In the genomic region with DNA sequence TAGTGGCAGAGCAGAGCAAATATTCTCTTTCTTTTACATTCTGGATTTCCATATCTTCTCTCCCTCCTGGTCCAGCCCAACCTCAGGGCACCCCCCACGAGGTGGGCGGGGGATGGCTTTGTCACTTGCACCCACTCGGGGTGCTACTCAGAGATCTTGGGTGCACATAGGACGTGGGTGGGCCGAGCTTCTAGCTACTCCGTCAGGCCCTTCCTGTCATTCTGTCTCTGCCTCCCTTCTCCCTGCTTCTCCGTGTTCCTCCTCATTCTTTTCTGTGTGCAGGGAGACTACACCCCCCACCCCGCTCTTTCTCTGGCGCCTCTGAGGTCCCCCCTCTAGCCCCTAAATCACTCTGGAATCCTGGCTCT, we compare ENCODE assay signal across 10 cellular contexts. TPM values are rescaled to one million over a fixed set of nuclear protein-coding genes. Genes with fewer than 3 reads are reported as not detected.
DNase-seq lines count a peak whose midpoint lies in the region; ATAC-seq and TF ChIP-seq lines count a peak whose summit lies in the region.
"Had no signal": no experiment of that assay in that cellular context is flagged by ENCODE, and none has a peak within 500 bp of the region (broad histone marks: within the 10 kb centered on the region; RNA-seq: fewer than 3 reads in every experiment).

No MANE protein-coding gene starts in this region.

- no peaks in the 10 kb centered on the region for H3K36me3 ChIP-seq in parathyroid adenoma (ENCODE audit: control insufficient read depth, insufficient read depth, low read length)

- peak overlapping the region; percentile 68 for H2AFZ ChIP-seq in parathyroid adenoma

- peaks cover 23% of the 10 kb centered on the region for H3K4me1 ChIP-seq in parathyroid adenoma

- H3K9me3 ChIP-seq in parathyroid adenoma (ENCODE audit: control insufficient read depth, low read length), result no peaks in the 10 kb centered on the region

- POLR2A ChIA-PET in RWPE1 (lab: Yijun Ruan, JAX; ENCODE audit: low non-redundant PET), result no interaction called here

- H3K27ac ChIP-seq in RWPE1 (peak overlapping the region; percentile 97), parathyroid adenoma (peak overlapping the region; percentile 58)

- no peak for ATAC-seq in HG03108 (IDR thresholded peaks at IDR 0.05; ENCODE audit: unreplicated experiment)
- no peak for ATAC-seq in activated CD8-positive, alpha-beta memory T cell treated with anti-CD3 and anti-CD28 coated beads, Interleukin-2, amount 10 ng/mL, durations not matched to agents 7 days and 5 days

- H3K27ac Mint-ChIP-seq in activated CD8-positive, alpha-beta memory T cell treated with anti-CD3 and anti-CD28 coated beads, Interleukin-2, amount 10 ng/mL, durations not matched to agents 7 days and 5 days, result no peak overlapping the region

- H3K79me2 ChIP-seq in parathyroid adenoma, result peaks cover 5% of the 10 kb centered on the region

- peaks cover 14% of the 10 kb centered on the region for H3K4me1 Mint-ChIP-seq in activated CD8-positive, alpha-beta memory T cell treated with anti-CD3 and anti-CD28 coated beads, Interleukin-2, amount 10 ng/mL, durations not matched to agents 7 days and 5 days

- peak; percentile 45 for DNase-seq in CD1c-positive myeloid dendritic cell (ENCODE audit: extremely low spot score)
- no peak for DNase-seq in RWPE1 (ENCODE audit: low spot score)
- peak; percentile 27 for DNase-seq in fibroblast of gingiva (ENCODE audit: low read depth)
- no peak for DNase-seq in COR-L47 (lab: John Stamatoyannopoulos, UW)
- no peak for DNase-seq in activated CD8-positive, alpha-beta memory T cell treated with anti-CD3 and anti-CD28 coated beads, Interleukin-2, amount 10 ng/mL, durations not matched to agents 7 days and 5 days
- no peak for DNase-seq in NCI-H1436 treated with DMSO at 0.1 percent for 48 hours (lab: John Stamatoyannopoulos, UW)
- DNase-seq: NCI-H187 treated with DMSO at 0.1 percent for 48 hours had no signal

- no peak overlapping the region for H3K4me3 Mint-ChIP-seq in activated CD8-positive, alpha-beta memory T cell treated with anti-CD3 and anti-CD28 coated beads, Interleukin-2, amount 10 ng/mL, durations not matched to agents 7 days and 5 days

- H3K36me3 Mint-ChIP-seq in activated CD8-positive, alpha-beta memory T cell treated with anti-CD3 and anti-CD28 coated beads, Interleukin-2, amount 10 ng/mL, durations not matched to agents 7 days and 5 days, result peaks cover 3% of the 10 kb centered on the region

- H3K4me3 ChIP-seq in parathyroid adenoma (ENCODE audit: low read depth, low read length), result no peak overlapping the region

- H3K9me3 Mint-ChIP-seq in activated CD8-positive, alpha-beta memory T cell treated with anti-CD3 and anti-CD28 coated beads, Interleukin-2, amount 10 ng/mL, durations not matched to agents 7 days and 5 days (ENCODE audit: low read depth), result no peaks in the 10 kb centered on the region

- no peak overlapping the region for H3K4me2 ChIP-seq in parathyroid adenoma (ENCODE audit: low read length)

- CTCF ChIA-PET in RWPE1 (lab: Yijun Ruan, JAX), result interaction anchor here (0.7 to 3.3 kb wide), 5 partner anchors 16 to 80 kb away, joined by 3 to 22 read pairs (median 5); no protein-coding TSS in a partner anchor
- CTCF ChIA-PET in activated CD8-positive, alpha-beta memory T cell treated with anti-CD3 and anti-CD28 coated beads, Interleukin-2, amount 10 ng/mL, durations not matched to agents 7 days and 5 days (lab: Charles Lee), result interaction anchor here (1.3 to 2.3 kb wide), 4 partner anchors 13 to 56 kb away, joined by 4 to 6 read pairs (median 6); no protein-coding TSS in a partner anchor

- H3K9ac ChIP-seq in parathyroid adenoma, result no peak overlapping the region

- TF ChIP-seq CTCF in RWPE1 (conservative IDR thresholded peaks at IDR 0.05; ENCODE audit: low read depth) (no peak), parathyroid adenoma (IDR thresholded peaks at IDR 0.05) (no peak)

- peaks cover 3% of the 10 kb centered on the region for H3K27me3 Mint-ChIP-seq in activated CD8-positive, alpha-beta memory T cell treated with anti-CD3 and anti-CD28 coated beads, Interleukin-2, amount 10 ng/mL, durations not matched to agents 7 days and 5 days

- no peaks in the 10 kb centered on the region for H3K27me3 ChIP-seq in parathyroid adenoma (ENCODE audit: control insufficient read depth, insufficient read depth, low read length)

RNA-seq across cellular contexts. Expression of gene PCDHGC5, which starts 19.5 kb away (rescaled TPM):
- total RNA-seq in activated CD8-positive, alpha-beta memory T cell treated with anti-CD3 and anti-CD28 coated beads, Interleukin-2, amount 10 ng/mL, durations not matched to agents 7 days and 5 days, result not detected
- total RNA-seq: activated CD8-positive, alpha-beta memory T cell treated with anti-CD3 and anti-CD28 coated beads for 36 hours had no signal

RNA-seq across cellular contexts. Expression of gene PCDHGC4, which starts 23.6 kb away (rescaled TPM):
- total RNA-seq in activated CD8-positive, alpha-beta memory T cell treated with anti-CD3 and anti-CD28 coated beads, Interleukin-2, amount 10 ng/mL, durations not matched to agents 7 days and 5 days, result not detected
- total RNA-seq: activated CD8-positive, alpha-beta memory T cell treated with anti-CD3 and anti-CD28 coated beads for 36 hours had no signal

RNA-seq across cellular contexts. Expression of gene PCDHGC3, which starts 32.7 kb away (rescaled TPM):
- not detected for total RNA-seq in activated CD8-positive, alpha-beta memory T cell treated with anti-CD3 and anti-CD28 coated beads, Interleukin-2, amount 10 ng/mL, durations not matched to agents 7 days and 5 days

Comparison
In these comparisons a context has a peak if more than half of its experiments do, and no peak if none do; other contexts are left out.
1. DNase-seq: peak in CD1c-positive myeloid dendritic cell (single experiment) and fibroblast of gingiva (single experiment); none in RWPE1 (single experiment), COR-L47 (single experiment), activated CD8-positive, alpha-beta memory T cell treated with anti-CD3 and anti-CD28 coated beads, Interleukin-2, amount 10 ng/mL, durations not matched to agents 7 days and 5 days (single experiment) and NCI-H1436 treated with DMSO at 0.1 percent for 48 hours (single experiment).